In the genomic region with DNA sequence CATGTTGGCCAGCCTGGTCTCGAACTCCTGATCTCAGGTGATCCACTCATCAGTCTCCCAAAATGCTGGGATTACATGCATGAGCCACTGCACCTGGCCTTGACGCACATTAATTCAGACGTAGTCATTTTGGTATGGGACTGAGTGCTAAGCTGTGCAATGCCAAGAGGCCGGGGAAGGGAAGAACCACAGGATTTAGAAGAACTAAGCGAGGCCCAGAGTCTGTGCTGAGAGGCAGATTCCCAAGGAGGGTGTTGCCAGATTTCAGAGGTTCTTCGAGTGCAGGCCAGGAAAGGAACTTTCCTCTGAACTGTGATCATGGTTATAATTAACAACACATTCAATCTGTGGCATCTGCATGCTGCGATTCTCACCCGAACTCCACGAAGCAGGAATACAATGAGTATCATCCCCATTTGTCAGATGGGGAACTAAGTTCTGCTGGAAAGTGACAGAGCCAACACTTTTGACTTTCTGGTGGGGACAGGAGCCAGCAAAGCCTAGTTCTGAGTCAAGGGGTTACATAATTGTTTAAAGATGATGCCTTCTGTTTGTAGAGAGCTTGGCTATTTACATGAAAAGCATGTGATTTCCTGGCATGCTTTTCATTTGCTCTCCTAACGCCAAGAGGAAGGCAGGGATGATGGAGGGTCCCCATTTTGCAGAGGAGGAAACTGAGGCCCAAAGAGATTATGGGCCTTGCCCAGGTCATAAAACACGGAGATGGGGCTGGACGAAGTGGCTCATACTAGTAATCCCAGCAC, we compare ENCODE assay signal across 1 cellular context.
TF ChIP-seq lines count a peak whose summit lies in the region.

No MANE protein-coding gene starts in this region.

TF ChIP-seq in IMR-90, 13 proteins besides CTCF, POLR2A, EP300 and RAD21:
- TF ChIP-seq, protein P1, sequence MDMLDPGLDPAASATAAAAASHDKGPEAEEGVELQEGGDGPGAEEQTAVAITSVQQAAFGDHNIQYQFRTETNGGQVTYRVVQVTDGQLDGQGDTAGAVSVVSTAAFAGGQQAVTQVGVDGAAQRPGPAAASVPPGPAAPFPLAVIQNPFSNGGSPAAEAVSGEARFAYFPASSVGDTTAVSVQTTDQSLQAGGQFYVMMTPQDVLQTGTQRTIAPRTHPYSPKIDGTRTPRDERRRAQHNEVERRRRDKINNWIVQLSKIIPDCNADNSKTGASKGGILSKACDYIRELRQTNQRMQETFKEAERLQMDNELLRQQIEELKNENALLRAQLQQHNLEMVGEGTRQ (IDR thresholded peaks at IDR 0.05; ENCODE audit: low read depth, low read length), result 0 out of 2 replicates have a peak, but pooled peaks have one; percentile 12
- no peak for TF ChIP-seq MXI1 (IDR thresholded peaks at IDR 0.05; ENCODE audit: borderline replicate concordance, low read depth, low read length)
TF ChIP-seq in IMR-90: peak in this region for 1.
